8 cellular contexts compared by ENCODE assay signal in the genomic region with DNA sequence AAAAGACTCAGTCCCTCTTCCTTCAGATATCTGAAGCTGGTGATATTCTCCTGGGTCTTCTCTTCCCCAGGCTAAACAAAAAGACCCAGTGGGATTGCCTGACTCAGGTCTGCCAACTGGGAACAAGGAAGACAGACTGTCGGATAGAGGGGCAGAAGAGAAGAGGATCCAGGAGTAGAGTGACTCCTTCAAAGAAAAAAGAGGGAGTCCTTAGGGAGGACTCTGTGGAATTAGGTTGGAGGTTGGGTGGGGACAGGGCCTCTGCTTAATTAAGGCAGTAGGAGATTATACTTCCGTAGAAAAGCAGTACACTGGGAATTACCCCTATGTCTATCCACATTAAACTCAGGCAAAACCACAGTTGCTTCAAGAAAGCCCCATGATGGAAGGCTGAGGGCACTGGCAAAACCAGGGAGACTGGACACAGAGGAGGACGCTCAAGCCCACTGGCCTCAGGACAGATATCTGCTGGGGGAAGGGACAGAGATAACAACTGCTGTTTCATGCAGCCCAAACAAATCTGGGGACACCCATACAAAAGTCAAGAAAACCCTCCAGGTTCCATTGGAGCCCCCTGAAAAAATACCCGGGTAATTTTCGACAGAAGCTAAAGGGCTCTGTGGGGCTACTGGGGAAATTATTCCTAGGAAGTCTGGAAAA. TPM values are rescaled to one million over a fixed set of nuclear protein-coding genes. Genes with fewer than 3 reads are reported as not detected.
DNase-seq lines count a peak whose midpoint lies in the region; ATAC-seq and TF ChIP-seq lines count a peak whose summit lies in the region.

No MANE protein-coding gene starts in this region.

- H3K4me1 ChIP-seq in CD8-positive, alpha-beta memory T cell (ENCODE audit: insufficient read depth, low read length), result peaks cover 92% of the 10 kb centered on the region
- H3K4me1 ChIP-seq in muscle layer of duodenum (ENCODE audit: control insufficient read depth in 1 of 2, insufficient read depth in 2 of 2, low read length in 2 of 2) (peaks cover 56 to 67% of the 10 kb centered on the region in 2 donors), mucosa of descending colon (ENCODE audit: low read depth) (peaks cover 64% of the 10 kb centered on the region)

- H3K4me3 ChIP-seq in CD8-positive, alpha-beta memory T cell (ENCODE audit: low read length), result no peak overlapping the region
- peak overlapping the region in 1 of 2 donors; percentile 21 for H3K4me3 ChIP-seq in muscle layer of duodenum (ENCODE audit: low read depth in 1 of 2, low read length in 2 of 2)
- no peak overlapping the region for H3K4me3 ChIP-seq in mucosa of descending colon

- peak; percentile 12 for ATAC-seq in HG02623 (IDR thresholded peaks at IDR 0.05; ENCODE audit: unreplicated experiment)
- ATAC-seq in HG03439 (IDR thresholded peaks at IDR 0.05; ENCODE audit: unreplicated experiment), result no peak
- no peak for ATAC-seq in mucosa of descending colon

- no peaks in the 10 kb centered on the region for H3K27me3 ChIP-seq in CD8-positive, alpha-beta memory T cell (ENCODE audit: insufficient read depth, low read length, poor library complexity, severe bottlenecking)
- H3K27me3 ChIP-seq in muscle layer of duodenum (ENCODE audit: low read depth, low read length), result no peaks in the 10 kb centered on the region

- peaks cover 90 to 100% (median 96%) of the 10 kb centered on the region in 3 donors for H3K4me1 Mint-ChIP-seq in CD8-positive, alpha-beta memory T cell

- CTCF ChIA-PET in CD8-positive, alpha-beta memory T cell (lab: Charles Lee), result interaction anchor here (2.2 to 5.6 kb wide), 2 partner anchors 42 to 56 kb away, joined by 14 to 39 read pairs; no protein-coding TSS in a partner anchor

- H3K27ac ChIP-seq in CD8-positive, alpha-beta memory T cell (ENCODE audit: low read depth, low read length), result peak overlapping the region; percentile 64
- H3K27ac ChIP-seq in angular gyrus (ENCODE audit: low read depth, low read length) (peak overlapping the region; percentile 79), muscle layer of duodenum (ENCODE audit: low read length) (peak overlapping the region; percentile 52)

- H3K36me3 ChIP-seq in CD8-positive, alpha-beta memory T cell (ENCODE audit: insufficient read depth, low read length), result peaks cover 22% of the 10 kb centered on the region
- peaks cover 19 to 28% of the 10 kb centered on the region in 2 donors for H3K36me3 ChIP-seq in muscle layer of duodenum (ENCODE audit: control insufficient read depth in 1 of 2, insufficient read depth in 2 of 2, low read length in 2 of 2)
- H3K36me3 ChIP-seq in mucosa of descending colon (ENCODE audit: low read depth), result no peaks in the 10 kb centered on the region

- peak overlapping the region; percentile 73 to 98 (median 81) for H3K4me3 Mint-ChIP-seq in CD8-positive, alpha-beta memory T cell

- peaks cover 5 to 33% (median 20%) of the 10 kb centered on the region in 3 donors for H3K36me3 Mint-ChIP-seq in CD8-positive, alpha-beta memory T cell

- no peaks in the 10 kb centered on the region for H3K9me3 Mint-ChIP-seq in CD8-positive, alpha-beta memory T cell

- peak overlapping the region; percentile 49 to 94 (median 90) for H3K27ac Mint-ChIP-seq in CD8-positive, alpha-beta memory T cell

- peaks cover 0 to 1% of the 10 kb centered on the region in 2 donors for H3K27me3 Mint-ChIP-seq in CD8-positive, alpha-beta memory T cell

- no peak for DNase-seq in CD8-positive, alpha-beta memory T cell
- DNase-seq in NCI-H510A treated with DMSO at 0.1 percent for 48 hours (lab: John Stamatoyannopoulos, UW) (no peak), GM03348 (ENCODE audit: low spot score) (no peak), mucosa of descending colon (no peak)

- no peaks in the 10 kb centered on the region for H3K9me3 ChIP-seq in CD8-positive, alpha-beta memory T cell (ENCODE audit: low read length)
- H3K9me3 ChIP-seq in muscle layer of duodenum (ENCODE audit: control insufficient read depth in 1 of 2, low read length in 2 of 2), result no peaks in the 10 kb centered on the region
- H3K9me3 ChIP-seq in mucosa of descending colon, result no peaks in the 10 kb centered on the region

- intact Hi-C loops in mucosa of descending colon (cut with DNase I, micrococcal nuclease), result no loop called here

- TF ChIP-seq CTCF in mucosa of descending colon (IDR thresholded peaks at IDR 0.05), result no peak

- POLR2A ChIA-PET in CD8-positive, alpha-beta memory T cell (lab: Charles Lee), result interaction anchor here (0.6 to 0.7 kb wide), 2 partner anchors 41 to 144 kb away, joined by 4 to 7 read pairs; no protein-coding TSS in a partner anchor

RNA-seq across cellular contexts. Expression of a gene that starts 5.7 kb away (rescaled TPM):
- total RNA-seq in CD8-positive, alpha-beta memory T cell, result 100 to 1,000 TPM; 328 TPM
- 32.1 TPM for polyA plus RNA-seq in CD8-positive, alpha-beta memory T cell
- total RNA-seq in mucosa of descending colon, result 10 to 100 TPM; 76.2 to 90.3 (median 78.1) TPM

RNA-seq across cellular contexts. Expression of a gene that starts 22.1 kb away (rescaled TPM):
- total RNA-seq in CD8-positive, alpha-beta memory T cell, result 10 to 100 TPM; 60.3 to 62.7 TPM
- 1.1 TPM for polyA plus RNA-seq in CD8-positive, alpha-beta memory T cell
- total RNA-seq in mucosa of descending colon, result 10 to 100 TPM in 1 of 3 donors, 1 to 10 TPM in 2; 3.0 to 26.6 (median 8.8) TPM
